Comparison of ENCODE assay signal across 1 cellular context in genomic region chr22:49951001-49951677, GRCh38.
TF ChIP-seq lines count a peak whose summit lies in the region.

No MANE protein-coding gene starts in this region.

TF ChIP-seq in HepG2, 621 proteins besides CTCF, POLR2A, EP300 and RAD21 (continued from another document and continues in another):
- no peak for TF ChIP-seq MAFK (conservative IDR thresholded peaks at IDR 0.05 in 1 of 2, IDR thresholded peaks at IDR 0.05 in 1 of 2; ENCODE audit: low read length in 2 of 2)
- TF ChIP-seq ZNF335 (CRISPR knock-in tag; IDR thresholded peaks at IDR 0.05): no peak
- 0 out of 2 replicates have a peak, but pooled peaks have one; percentile 37 for TF ChIP-seq ZNF709 (CRISPR knock-in tag; IDR thresholded peaks at IDR 0.05)
- no peak for TF ChIP-seq CBX2 (IDR thresholded peaks at IDR 0.05; ENCODE audit: low read depth, low read length)
- no peak for TF ChIP-seq CBX2 (CRISPR knock-in tag; IDR thresholded peaks at IDR 0.05; ENCODE audit: low read depth)
- no peak for TF ChIP-seq ARID5B (CRISPR knock-in tag; IDR thresholded peaks at IDR 0.05)
- peak; percentile 14; the same call in 1 of the 2 replicates for TF ChIP-seq GATAD2A (CRISPR knock-in tag; IDR thresholded peaks at IDR 0.05)
- TF ChIP-seq HNRNPLL (IDR thresholded peaks at IDR 0.05; ENCODE audit: low read depth, low read length, poor library complexity, severe bottlenecking): no peak
- no peak for TF ChIP-seq EEA1 (CRISPR knock-in tag; IDR thresholded peaks at IDR 0.05; ENCODE audit: borderline replicate concordance)
- TF ChIP-seq REPIN1 (CRISPR knock-in tag; IDR thresholded peaks at IDR 0.05; ENCODE audit: borderline replicate concordance, low read depth): no peak
- TF ChIP-seq TSC22D2 (CRISPR knock-in tag; IDR thresholded peaks at IDR 0.05; ENCODE audit: borderline replicate concordance): no peak
- peak; percentile 79; the same call in 1 of the 2 replicates for TF ChIP-seq ZNF788 (CRISPR knock-in tag; IDR thresholded peaks at IDR 0.05; ENCODE audit: borderline replicate concordance)
- TF ChIP-seq RBM39 (IDR thresholded peaks at IDR 0.05; ENCODE audit: low read depth, low read length, poor library complexity, severe bottlenecking): no peak
- TF ChIP-seq ZNF251 (CRISPR knock-in tag; IDR thresholded peaks at IDR 0.05): no peak
- TF ChIP-seq ZIK1 (CRISPR knock-in tag; IDR thresholded peaks at IDR 0.05; ENCODE audit: borderline replicate concordance, low read depth): no peak
- no peak for TF ChIP-seq ZSCAN29 (CRISPR knock-in tag; conservative IDR thresholded peaks at IDR 0.05)
- TF ChIP-seq ZNF260 (CRISPR knock-in tag; IDR thresholded peaks at IDR 0.05; ENCODE audit: borderline replicate concordance, low read depth): no peak
- TF ChIP-seq MYC (CRISPR knock-in tag; IDR thresholded peaks at IDR 0.05; ENCODE audit: borderline replicate concordance): peak; percentile 44; the same call in 1 of the 2 replicates
- TF ChIP-seq YEATS2 (CRISPR knock-in tag; IDR thresholded peaks at IDR 0.05; ENCODE audit: borderline replicate concordance): 0 out of 2 replicates have a peak, but pooled peaks have one; percentile 36
- no peak for TF ChIP-seq ZNF83 (CRISPR knock-in tag; IDR thresholded peaks at IDR 0.05; ENCODE audit: borderline replicate concordance)
- TF ChIP-seq PHF21A (CRISPR knock-in tag; IDR thresholded peaks at IDR 0.05): no peak
- TF ChIP-seq ZFP91 (CRISPR knock-in tag; IDR thresholded peaks at IDR 0.05; ENCODE audit: borderline replicate concordance): no peak
- no peak for TF ChIP-seq ELK4 (CRISPR knock-in tag; IDR thresholded peaks at IDR 0.05; ENCODE audit: borderline replicate concordance)
- no peak for TF ChIP-seq TEF (CRISPR knock-in tag; IDR thresholded peaks at IDR 0.05)
- no peak for TF ChIP-seq FOXJ3 (CRISPR knock-in tag; IDR thresholded peaks at IDR 0.05; ENCODE audit: borderline replicate concordance)
- TF ChIP-seq ZNF660 (CRISPR knock-in tag; IDR thresholded peaks at IDR 0.05; ENCODE audit: borderline replicate concordance, low read depth): no peak
- TF ChIP-seq HDAC6 (IDR thresholded peaks at IDR 0.05; ENCODE audit: low read depth, low read length): no peak
- TF ChIP-seq FOXA1 (IDR thresholded peaks at IDR 0.05): no peak
- TF ChIP-seq FOXA1 (CRISPR knock-in tag; IDR thresholded peaks at IDR 0.05): peak; percentile 38; the same call in 1 of the 2 replicates
- no peak for TF ChIP-seq MLXIP (CRISPR knock-in tag; IDR thresholded peaks at IDR 0.05; ENCODE audit: borderline replicate concordance)
- TF ChIP-seq DMAP1 (CRISPR knock-in tag; IDR thresholded peaks at IDR 0.05): no peak
- no peak for TF ChIP-seq GATAD1 (CRISPR knock-in tag; IDR thresholded peaks at IDR 0.05)
- TF ChIP-seq ZBTB49 (CRISPR knock-in tag; IDR thresholded peaks at IDR 0.05; ENCODE audit: borderline replicate concordance): no peak
- no peak for TF ChIP-seq ZNF562 (CRISPR knock-in tag; IDR thresholded peaks at IDR 0.05; ENCODE audit: borderline replicate concordance)
- TF ChIP-seq MAZ (IDR thresholded peaks at IDR 0.05; ENCODE audit: borderline replicate concordance, low read depth, low read length): no peak
- TF ChIP-seq MAZ (CRISPR knock-in tag; IDR thresholded peaks at IDR 0.05; ENCODE audit: low read depth): 0 out of 2 replicates have a peak, but pooled peaks have one; percentile 22
- TF ChIP-seq CHD2 (IDR thresholded peaks at IDR 0.05; ENCODE audit: low read depth, low read length): no peak
- no peak for TF ChIP-seq POGZ (CRISPR knock-in tag; IDR thresholded peaks at IDR 0.05)
- TF ChIP-seq MEF2D (CRISPR knock-in tag; IDR thresholded peaks at IDR 0.05): no peak
- TF ChIP-seq ZNF18 (CRISPR knock-in tag; IDR thresholded peaks at IDR 0.05; ENCODE audit: insufficient replicate concordance): peak; percentile 82
- TF ChIP-seq CHD4 (IDR thresholded peaks at IDR 0.05; ENCODE audit: borderline replicate concordance, low read length): 0 out of 2 replicates have a peak, but pooled peaks have one; percentile 12
- no peak for TF ChIP-seq ZBTB46 (CRISPR knock-in tag; IDR thresholded peaks at IDR 0.05; ENCODE audit: borderline replicate concordance)
- TF ChIP-seq MAF1 (CRISPR knock-in tag; IDR thresholded peaks at IDR 0.05; ENCODE audit: borderline replicate concordance): no peak
- no peak for TF ChIP-seq ZBTB25 (CRISPR knock-in tag; IDR thresholded peaks at IDR 0.05)
- TF ChIP-seq KDM5A (IDR thresholded peaks at IDR 0.05; ENCODE audit: borderline replicate concordance, low read length): no peak
- TF ChIP-seq ZNF883 (CRISPR knock-in tag; IDR thresholded peaks at IDR 0.05; ENCODE audit: not compliant biosample characterization): no peak
- no peak for TF ChIP-seq HMGA1 (CRISPR knock-in tag; conservative IDR thresholded peaks at IDR 0.05)
